9 cellular contexts compared by ENCODE assay signal in the genomic region with DNA sequence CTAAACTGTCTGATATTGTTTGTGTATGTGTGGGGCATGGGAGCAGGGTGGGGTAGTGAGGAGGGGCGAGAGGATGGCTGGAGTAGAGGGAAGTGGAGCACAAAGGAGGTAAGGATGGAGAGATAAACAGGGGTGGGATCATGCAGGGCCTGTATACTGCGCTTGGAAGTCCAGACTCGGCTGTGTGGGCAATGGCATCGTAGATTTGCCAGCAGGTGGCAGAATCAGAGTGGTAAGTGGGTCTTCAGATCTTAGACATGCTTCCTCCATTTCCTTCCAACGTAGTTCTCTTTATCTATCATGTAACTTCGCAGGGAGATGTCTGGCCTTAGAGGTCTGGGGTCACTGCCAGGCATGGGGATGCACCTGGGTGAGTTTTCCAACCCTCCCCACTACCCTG.
A peak's percentile ranks its signal among the peaks of the same experiment; 100 is the strongest.
DNase-seq lines count a peak whose midpoint lies in the region; ATAC-seq and TF ChIP-seq lines count a peak whose summit lies in the region.
"Had no signal": no experiment of that assay in that cellular context is flagged by ENCODE, and none has a peak within 500 bp of the region (broad histone marks: within the 10 kb centered on the region; RNA-seq: fewer than 3 reads in every experiment).

No MANE protein-coding gene starts in this region.

- no peaks in the 10 kb centered on the region for H3K9me3 ChIP-seq in OCI-LY7 (ENCODE audit: low read length)
- no peaks in the 10 kb centered on the region for H3K9me3 ChIP-seq in prostate gland
- H3K9me3 ChIP-seq: HAP-1 had no signal

- H3K4me1 ChIP-seq in OCI-LY7 (ENCODE audit: insufficient read depth, low read length, poor library complexity, severe bottlenecking) (no peaks in the 10 kb centered on the region), prostate gland (replicated peaks) (no peaks in the 10 kb centered on the region)
- H3K4me1 ChIP-seq: HAP-1 had no signal

- POLR2A ChIA-PET in OCI-LY7 (lab: Charles Lee), result no interaction called here

- H3K27me3 ChIP-seq in prostate gland (replicated peaks; ENCODE audit: insufficient read depth), result no peaks in the 10 kb centered on the region

- H4K20me1 ChIP-seq in OCI-LY7 (ENCODE audit: insufficient read depth, low read length), result no peaks in the 10 kb centered on the region

- no peak overlapping the region for H3K4me2 ChIP-seq in OCI-LY7 (ENCODE audit: low read length)

- no peak for TF ChIP-seq POLR2A in erythroblast (IDR thresholded peaks at IDR 0.05; ENCODE audit: low read length)
- no peak for TF ChIP-seq POLR2A in prostate gland (IDR thresholded peaks at IDR 0.05)

- no peak overlapping the region for H2AFZ ChIP-seq in OCI-LY7 (ENCODE audit: low read length)

- H3K36me3 ChIP-seq in OCI-LY7 (ENCODE audit: insufficient read depth, low read length), result no peaks in the 10 kb centered on the region
- H3K36me3 ChIP-seq in prostate gland, result no peaks in the 10 kb centered on the region
- H3K36me3 ChIP-seq: HAP-1 had no signal

- 46% methylated on average over 6 of the region's 6 CpGs for WGBS in prostate gland

- no peaks in the 10 kb centered on the region for H3K79me2 ChIP-seq in OCI-LY7 (ENCODE audit: insufficient read depth, low read depth, low read length)

- H3K4me3 ChIP-seq in AG09309 (ENCODE audit: control insufficient read depth, low read depth, low read length) (no peak overlapping the region), OCI-LY7 (ENCODE audit: low read depth, low read length, poor library complexity, severe bottlenecking) (no peak overlapping the region), prostate gland (no peak overlapping the region)
- H3K4me3 ChIP-seq: HAP-1 had no signal

- H3K9me2 ChIP-seq in OCI-LY7 (ENCODE audit: insufficient read depth, low read length), result no peaks in the 10 kb centered on the region

- intact Hi-C loops in OCI-LY7 (cut with micrococcal nuclease; ENCODE audit: unreplicated experiment), result no loop called here
- intact Hi-C loops in prostate gland (cut with DNase I), result no loop called here

- H3K27ac ChIP-seq in OCI-LY7 (ENCODE audit: low read depth, low read length, poor library complexity, severe bottlenecking), result no peak overlapping the region
- H3K27ac ChIP-seq in prostate gland, result no peak overlapping the region

- BruUV-seq in OCI-LY7 (replicated peaks; lab: Mats Ljungman, UMichigan), result no TSS peak

- CTCF ChIA-PET in OCI-LY7 (lab: Charles Lee; ENCODE audit: unreplicated experiment), result no interaction called here

- peak; percentile 14 for DNase-seq in AG09309 (ENCODE audit: low read depth)
- DNase-seq in OCI-LY7 (ENCODE audit: low spot score), result peak; percentile 7
- peak; percentile 50 to 56 for DNase-seq in erythroblast (lab: John Stamatoyannopoulos, UW)
- DNase-seq in prostate gland (ENCODE audit: low spot score), result no peak
- DNase-seq in epidermal melanocyte (ENCODE audit: insufficient read length, low spot score), result no peak
- no peak for DNase-seq in KG1 (lab: John Stamatoyannopoulos, UW)

- TF ChIP-seq CTCF in AG09309 (IDR thresholded peaks at IDR 0.05; ENCODE audit: control insufficient read depth, insufficient read depth, low read depth, low read length, missing control alignments) (peak; percentile 75), OCI-LY7 (conservative IDR thresholded peaks at IDR 0.05; ENCODE audit: low read length) (peak; percentile 51), prostate gland (IDR thresholded peaks at IDR 0.05) (peak in 3 of 4 experiments; percentile 6 to 25 (median 15))

- ATAC-seq in GM21576 (IDR thresholded peaks at IDR 0.05; ENCODE audit: unreplicated experiment), result peak; percentile 50
- no peak for ATAC-seq in HG03097 (IDR thresholded peaks at IDR 0.05; ENCODE audit: low FRiP score, unreplicated experiment)

Comparison
In these comparisons a context has a peak if more than half of its experiments do, and no peak if none do; other contexts are left out.
1. DNase-seq: peak in AG09309 (single experiment), OCI-LY7 (single experiment) and erythroblast (2 of 2); none in prostate gland (single experiment), epidermal melanocyte (single experiment) and KG1 (single experiment).
2. CTCF ChIP-seq: peak in every context shown above with its lines; median percentile 75 in AG09309; 51 in OCI-LY7; 15 in prostate gland.